12 cellular contexts compared by ENCODE assay signal in the genomic region with DNA sequence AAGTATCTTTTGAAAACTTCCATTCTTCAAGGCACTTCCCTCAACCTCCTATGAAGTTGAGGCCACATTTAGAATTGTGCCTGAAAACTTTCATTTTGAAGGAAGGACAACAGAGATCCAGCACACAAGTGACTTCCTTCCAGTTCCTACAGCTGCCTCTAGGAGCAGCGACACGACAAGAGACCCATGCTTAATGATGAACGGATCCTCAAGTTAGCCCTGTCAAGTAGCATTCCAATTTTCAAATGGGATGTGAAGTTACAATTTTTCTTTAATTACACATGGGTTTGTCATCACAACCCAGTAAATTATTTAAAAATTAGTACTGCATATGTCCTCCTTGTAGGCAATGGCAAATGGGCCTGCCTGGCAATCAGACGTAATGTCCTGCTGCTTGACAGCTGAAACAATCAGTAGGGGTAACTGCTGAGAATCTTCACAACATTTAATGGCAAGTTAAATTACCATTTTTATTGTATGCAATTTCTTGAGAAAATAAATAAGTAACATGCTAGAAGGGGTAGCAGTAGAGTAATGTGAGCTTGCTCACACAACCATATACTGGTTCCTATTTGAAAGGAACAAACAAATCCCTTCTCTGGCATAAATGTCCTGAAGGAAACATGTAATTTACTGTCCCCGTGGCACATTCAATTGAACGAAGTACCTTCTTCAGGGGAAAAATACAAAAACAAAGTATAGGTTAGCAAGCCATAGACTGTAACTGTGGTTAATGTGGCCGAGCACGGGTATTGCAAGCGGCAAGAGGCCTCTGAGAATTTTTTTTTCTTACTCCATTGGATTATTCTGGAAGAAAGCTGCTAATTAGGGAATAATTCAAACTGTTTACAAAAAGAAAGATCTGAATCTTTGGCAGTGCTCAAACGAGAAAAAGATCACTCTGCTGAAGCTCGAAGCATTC.
DNase-seq lines count a peak whose midpoint lies in the region; ATAC-seq and TF ChIP-seq lines count a peak whose summit lies in the region.
"Had no signal": no experiment of that assay in that cellular context is flagged by ENCODE, and none has a peak within 500 bp of the region (broad histone marks: within the 10 kb centered on the region; RNA-seq: fewer than 3 reads in every experiment).

No MANE protein-coding gene starts in this region.

- TF ChIP-seq CTCF in GM12865 (IDR thresholded peaks at IDR 0.05; ENCODE audit: insufficient read depth, low read depth, low read length, missing control alignments) (peak; percentile 27), neural crest cell (conservative IDR thresholded peaks at IDR 0.05) (peak; percentile 63)

- H3K4me3 ChIP-seq in GM12865 (ENCODE audit: low read depth, low read length) = no peak overlapping the region
- H3K4me3 ChIP-seq in MG63 = no peak overlapping the region
- H3K4me3 ChIP-seq: SJSA1 had no signal

- ATAC-seq in HG03460 (IDR thresholded peaks at IDR 0.05; ENCODE audit: unreplicated experiment) = no peak
- ATAC-seq: left cardiac atrium had no signal

- H3K27me3 ChIP-seq in MG63 = no peaks in the 10 kb centered on the region
- H3K27me3 ChIP-seq: SJSA1 had no signal

- no peaks in the 10 kb centered on the region for H3K27me3 Mint-ChIP-seq in neural crest cell (ENCODE audit: low read depth)

- in situ Hi-C loops in T47D (cut with HindIII; ENCODE audit: low pct_unique_long_range_greater_than_20kb, low sequenced_read_pairs) = no loop called here

- H3K9me3 ChIP-seq in MG63 = no peaks in the 10 kb centered on the region
- H3K9me3 ChIP-seq: SJSA1 had no signal

- peaks cover 3% of the 10 kb centered on the region for H3K4me1 Mint-ChIP-seq in neural crest cell

- no peak overlapping the region for H3K27ac Mint-ChIP-seq in neural crest cell (ENCODE audit: unreplicated experiment)
- H3K27ac Mint-ChIP-seq: activated T-cell treated with anti-CD3 and anti-CD28 coated beads, Interleukin-2, amount 50 U/mL, for 24 hours had no signal

- H3K36me3 ChIP-seq in MG63 = no peaks in the 10 kb centered on the region
- H3K36me3 ChIP-seq: SJSA1 had no signal

- peaks cover 24% of the 10 kb centered on the region for H3K36me3 Mint-ChIP-seq in neural crest cell (ENCODE audit: low read depth)

- DNase-seq in GM12865 (ENCODE audit: low read depth) (peak; percentile 29), MG63 (peak; percentile 3), T47D (ENCODE audit: low read depth in 1 of 2, low spot score in 1 of 2) (peak; percentile 4 to 51), neural crest cell (ENCODE audit: low read depth, low spot score) (no peak), dedifferentiated amniotic fluid mesenchymal stem cell (ENCODE audit: extremely low spot score) (no peak)
- no peak for DNase-seq in activated CD4-positive, alpha-beta T cell treated with anti-CD3 and anti-CD28 coated beads for 48 hours
- DNase-seq: activated T-cell treated with anti-CD3 and anti-CD28 coated beads, Interleukin-2, amount 50 U/mL, for 24 hours; effector CD8-positive, alpha-beta T cell; left cardiac atrium; stimulated activated naive CD4-positive, alpha-beta T cell had no signal

- no peak overlapping the region for H3K4me3 Mint-ChIP-seq in neural crest cell
- H3K4me3 Mint-ChIP-seq: activated T-cell treated with anti-CD3 and anti-CD28 coated beads, Interleukin-2, amount 50 U/mL, for 24 hours had no signal

- no peaks in the 10 kb centered on the region for H3K9me3 Mint-ChIP-seq in neural crest cell
- H3K9me3 Mint-ChIP-seq: activated T-cell treated with anti-CD3 and anti-CD28 coated beads, Interleukin-2, amount 50 U/mL, for 24 hours had no signal

Comparison
In these comparisons a context has a peak if more than half of its experiments do, and no peak if none do; other contexts are left out.
1. DNase-seq: peak in GM12865 (single experiment), MG63 (single experiment) and T47D (2 of 2); none in neural crest cell (single experiment), dedifferentiated amniotic fluid mesenchymal stem cell (single experiment) and activated CD4-positive, alpha-beta T cell treated with anti-CD3 and anti-CD28 coated beads for 48 hours (single experiment).